8 cellular contexts compared by ENCODE assay signal in genomic region chrX:130171446-130172126, GRCh38. TPM values are rescaled to one million over a fixed set of nuclear protein-coding genes. Genes with fewer than 3 reads are reported as not detected.
DNase-seq lines count a peak whose midpoint lies in the region; ATAC-seq and TF ChIP-seq lines count a peak whose summit lies in the region.

Gene RAB33A (plus strand): TSS chrX:130171962. CDS start chrX:130172063, 101 bp downstream.

- DNase-seq in GM06990 (ENCODE audit: extremely low read depth, insufficient read length) (peak; percentile 74), cardiac fibroblast (ENCODE audit: low read depth in 2 of 2) (peak in 1 of 2 donors; percentile 21), islet precursor cell (peak; percentile 69), spleen (peak; percentile 82), GOT3 (lab: John Stamatoyannopoulos, UW) (no peak), HEK293T (ENCODE audit: extremely low spot score) (no peak)

- POLR2A ChIA-PET in HEK293T (lab: Yijun Ruan, JAX), result no interaction called here

- H3K4me1 ChIP-seq in spleen, result peaks cover 3 to 60% (median 36%) of the 10 kb centered on the region in 6 donors

- TF ChIP-seq CTCF in GM06990 (IDR thresholded peaks at IDR 0.05; ENCODE audit: insufficient read depth, low read length, poor library complexity, severe bottlenecking) (no peak), cardiac fibroblast (IDR thresholded peaks at IDR 0.05; ENCODE audit: low read depth, low read length) (no peak), spleen (IDR thresholded peaks at IDR 0.05 in 8 of 11, conservative IDR thresholded peaks at IDR 0.05 in 3 of 11) (no peak)

- peak within 1 kb of the TSS in 7 of 8 donors; percentile 64 to 82 (median 72) for H3K27ac ChIP-seq in spleen

- ATAC-seq in HG03066 (IDR thresholded peaks at IDR 0.05; ENCODE audit: low read depth, unreplicated experiment), result peak; percentile 8

- H3K9me3 ChIP-seq in spleen, result no peaks in the 10 kb centered on the region

- H3K4me3 ChIP-seq in GM06990 (replicated peaks; ENCODE audit: low read depth, low read length) (peak within 1 kb of the TSS; percentile 67), cardiac fibroblast (replicated peaks in 1 of 2; ENCODE audit: low read depth in 2 of 2, low read length in 2 of 2) (peak within 1 kb of the TSS; percentile 43 to 48), spleen (peak within 1 kb of the TSS; percentile 48 to 82 (median 56))

- WGBS in spleen, 5 donors, result 0 to 42% (median 1%) methylated on average over 20 to 59 of the region's 61 CpGs

- CTCF ChIA-PET in HEK293T (lab: Yijun Ruan, JAX), result no interaction called here

- H3K36me3 ChIP-seq in GM06990 (ENCODE audit: control insufficient read depth, insufficient read depth, low read length) (no peaks in the 10 kb centered on the region), spleen (no peaks in the 10 kb centered on the region)

- H3K27me3 ChIP-seq in GM06990 (replicated peaks; ENCODE audit: control insufficient read depth, insufficient read depth, low read length) (no peaks in the 10 kb centered on the region), spleen (replicated peaks in 1 of 7) (peaks cover 0 to 5% (median 0%) of the 10 kb centered on the region in 7 donors)

- intact Hi-C loops in T-helper 2 cell treated with Interferon-gamma antibody and Interleukin-4, amounts not matched to agents 100 ng/mL and 5 ng/mL, for 36 hours (cut with micrococcal nuclease), result loop anchor here (2.0 to 5.0 kb wide), 3 partner anchors 49 to 166 kb away; partner anchors contain the start of genes SLC25A14 and ZNF280C
- intact Hi-C loops in spleen (cut with DNase I; ENCODE audit: low total_unique reads), result no loop called here

- no peak for TF ChIP-seq POLR2A in spleen (IDR thresholded peaks at IDR 0.05)

TF ChIP-seq in HEK293T, 16 proteins besides CTCF, POLR2A, EP300 and RAD21:
- no peak for TF ChIP-seq PKNOX1 (IDR thresholded peaks at IDR 0.05)
- TF ChIP-seq HDGF (IDR thresholded peaks at IDR 0.05; ENCODE audit: borderline replicate concordance), result no peak

RNA-seq across cellular contexts. Expression of gene RAB33A, which starts in this region (rescaled TPM):
- total RNA-seq in T-helper 2 cell treated with Interferon-gamma antibody and Interleukin-4, amounts not matched to agents 100 ng/mL and 5 ng/mL, for 36 hours, result 24.9 and 27.7 TPM in 2 replicates
- total RNA-seq in spleen, result 1 to 10 TPM; 1.7 to 4.7 (median 2.2) TPM
- 1 to 10 TPM; 4.0 to 6.7 (median 4.4) TPM for polyA plus RNA-seq in spleen

Comparison
In these comparisons a context has a peak if more than half of its experiments do, and no peak if none do; other contexts are left out.
1. DNase-seq: peak in GM06990 (single experiment), islet precursor cell (single experiment) and spleen (single experiment); none in GOT3 (single experiment) and HEK293T (single experiment).
2. Peak in every context shown above with its lines, with median percentiles within 50 percentile points of each other: H3K4me3 ChIP-seq.